1 cellular context compared by ENCODE assay signal in genomic region chr14:101979666-101980065, GRCh38.
TF ChIP-seq lines count a peak whose summit lies in the region.

No MANE protein-coding gene starts in this region.

TF ChIP-seq in GM12878, 131 proteins besides CTCF, POLR2A, EP300 and RAD21 (continued from another document):
- no peak for TF ChIP-seq ATF3 (IDR thresholded peaks at IDR 0.05; ENCODE audit: borderline replicate concordance, extremely low read depth, low read depth, low read length)
- TF ChIP-seq MYB (IDR thresholded peaks at IDR 0.05; ENCODE audit: borderline replicate concordance, low read depth, low read length) = no peak
- no peak for TF ChIP-seq USF2 (IDR thresholded peaks at IDR 0.05; ENCODE audit: borderline replicate concordance, low read depth, low read length)
- no peak for TF ChIP-seq BCLAF1 (IDR thresholded peaks at IDR 0.05)
- no peak for TF ChIP-seq BCL11A (IDR thresholded peaks at IDR 0.05; ENCODE audit: low read depth, low read length)
- no peak for TF ChIP-seq SMARCA5 (IDR thresholded peaks at IDR 0.05)
- TF ChIP-seq HDAC2 (IDR thresholded peaks at IDR 0.05) = no peak
- TF ChIP-seq MEF2A (IDR thresholded peaks at IDR 0.05; ENCODE audit: insufficient read depth, low read depth, low read length) = no peak
- no peak for TF ChIP-seq EED (IDR thresholded peaks at IDR 0.05; ENCODE audit: low read depth)
- no peak for TF ChIP-seq MXI1 (IDR thresholded peaks at IDR 0.05; ENCODE audit: low read depth, low read length)
